ENCODE assay signal across 11 cellular contexts in the genomic region with DNA sequence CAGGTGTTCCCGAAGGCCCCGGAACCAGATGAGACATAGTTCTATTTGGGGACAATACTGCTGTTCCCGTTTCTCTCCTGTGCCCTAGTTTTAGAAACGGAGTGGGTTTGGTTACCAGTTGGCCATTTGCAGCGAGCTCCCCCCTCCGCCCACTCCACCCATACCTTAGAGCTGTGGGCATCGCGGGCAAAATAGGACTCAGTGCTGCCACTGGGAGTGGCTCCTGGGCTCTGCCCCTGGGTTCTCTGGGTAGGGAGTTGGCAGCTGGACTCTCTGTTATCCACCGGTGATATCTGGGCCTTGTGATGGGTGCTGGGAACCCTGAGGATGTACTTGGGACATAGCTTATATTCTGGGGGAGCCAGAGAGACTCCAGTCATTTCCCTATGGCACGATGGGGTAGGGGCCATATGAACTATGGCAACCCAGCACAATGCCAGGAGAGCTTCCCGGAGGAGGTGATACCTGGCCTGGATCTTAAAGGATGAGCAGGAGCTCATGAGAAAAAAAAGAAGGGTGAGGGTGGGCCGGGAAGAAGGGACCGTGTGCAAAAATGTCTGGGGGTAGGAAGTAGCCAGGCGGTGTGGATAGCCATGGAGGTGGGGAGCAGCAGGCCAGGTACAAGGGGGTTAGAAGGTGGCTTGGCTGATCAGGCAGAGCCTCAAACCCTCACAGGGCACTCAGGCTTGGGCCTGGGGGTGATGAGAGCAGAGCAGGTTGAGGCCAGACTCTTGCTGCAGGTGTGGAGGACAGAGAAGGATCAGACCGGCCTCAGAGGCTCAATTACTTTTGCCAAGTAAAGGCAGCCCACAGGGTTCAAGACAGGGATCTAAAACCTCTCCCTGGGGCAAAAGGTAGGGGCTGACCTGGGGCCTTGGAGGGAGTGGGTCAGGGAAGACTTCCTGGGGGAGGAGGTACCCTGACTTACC. TPM values are rescaled to one million over a fixed set of nuclear protein-coding genes. Genes with fewer than 3 reads are reported as not detected.
DNase-seq lines count a peak whose midpoint lies in the region; ATAC-seq and TF ChIP-seq lines count a peak whose summit lies in the region.
"Had no signal": no experiment of that assay in that cellular context is flagged by ENCODE, and none has a peak within 500 bp of the region (broad histone marks: within the 10 kb centered on the region; RNA-seq: fewer than 3 reads in every experiment).

No MANE protein-coding gene starts in this region.

- intact Hi-C loops in breast epithelium (cut with DNase I; ENCODE audit: low total_unique reads) = no loop called here
- intact Hi-C loops in MCF 10A (cut with micrococcal nuclease) = no loop called here
- intact Hi-C loops in dorsolateral prefrontal cortex (cut with DNase I) = no loop called here

- H3K9me3 ChIP-seq in breast epithelium (no peaks in the 10 kb centered on the region), HAP-1 (no peaks in the 10 kb centered on the region)

- H3K4me1 Mint-ChIP-seq in MCF 10A (ENCODE audit: insufficient read depth, unreplicated experiment) (peaks cover 37% of the 10 kb centered on the region), neural crest cell (peaks cover 67% of the 10 kb centered on the region), type B pancreatic cell (ENCODE audit: unreplicated experiment) (peaks cover 28% of the 10 kb centered on the region)

- TF ChIP-seq POLR2A in breast epithelium (IDR thresholded peaks at IDR 0.05) = no peak

- no peaks in the 10 kb centered on the region for H3K9me3 Mint-ChIP-seq in MCF 10A (ENCODE audit: unreplicated experiment)
- H3K9me3 Mint-ChIP-seq in neural crest cell = no peaks in the 10 kb centered on the region
- no peaks in the 10 kb centered on the region for H3K9me3 Mint-ChIP-seq in type B pancreatic cell

- H3K4me3 ChIP-seq in breast epithelium (no peak overlapping the region), dorsolateral prefrontal cortex (no peak overlapping the region), HAP-1 (no peak overlapping the region)
- H3K4me3 ChIP-seq: lung had no signal

- no peaks in the 10 kb centered on the region for H3K27me3 ChIP-seq in breast epithelium
- peaks cover 0 to 5% (median 0%) of the 10 kb centered on the region in 45 donors for H3K27me3 ChIP-seq in dorsolateral prefrontal cortex
- no peaks in the 10 kb centered on the region for H3K27me3 ChIP-seq in HAP-1 (ENCODE audit: low read depth)

- H3K36me3 ChIP-seq in breast epithelium (no peaks in the 10 kb centered on the region), HAP-1 (replicated peaks) (no peaks in the 10 kb centered on the region; the same call in 1 of the 2 replicates)

- no TSS peak for BruUV-seq in MCF 10A (replicated peaks; lab: Mats Ljungman, UMichigan)

- H3K27ac ChIP-seq in breast epithelium (peak overlapping the region; percentile 56 to 72), dorsolateral prefrontal cortex (peak overlapping the region in 34 of 59 donors; percentile 5 to 80 (median 52))

- H3K4me3 Mint-ChIP-seq in MCF 10A (ENCODE audit: unreplicated experiment) = no peak overlapping the region
- no peak overlapping the region for H3K4me3 Mint-ChIP-seq in neural crest cell
- no peak overlapping the region for H3K4me3 Mint-ChIP-seq in type B pancreatic cell

- no peak for ATAC-seq in HG02642 (IDR thresholded peaks at IDR 0.05; ENCODE audit: poor library complexity, unreplicated experiment)

- H3K36me3 Mint-ChIP-seq in MCF 10A (ENCODE audit: insufficient read depth, unreplicated experiment) (peaks cover 6% of the 10 kb centered on the region), neural crest cell (ENCODE audit: low read depth) (no peaks in the 10 kb centered on the region), type B pancreatic cell (peaks cover 5% of the 10 kb centered on the region)

- CTCF ChIA-PET in MCF 10A (lab: Yijun Ruan, JAX) = interaction anchor here (0.6 to 1.0 kb wide), 2 partner anchors 34 to 866 kb away, joined by 3 to 6 read pairs; no protein-coding TSS in a partner anchor

- in situ Hi-C loops in HAP-1 (cut with MboI; ENCODE audit: low sequenced_read_pairs) = no loop called here

- H3K27ac Mint-ChIP-seq in MCF 10A (ENCODE audit: low read depth, unreplicated experiment) (no peak overlapping the region), neural crest cell (ENCODE audit: unreplicated experiment) (peak overlapping the region; percentile 98), type B pancreatic cell (peak overlapping the region; percentile 53)

- POLR2A ChIA-PET in MCF 10A (lab: Yijun Ruan, JAX) = interaction anchor here (0.6 to 2.7 kb wide), 8 partner anchors 7 to 66 kb away, joined by 3 to 15 read pairs (median 4); a partner anchor contains a TSS

- no peak for TF ChIP-seq CTCF in breast epithelium (IDR thresholded peaks at IDR 0.05)
- no peak for TF ChIP-seq CTCF in MCF 10A (IDR thresholded peaks at IDR 0.05; ENCODE audit: unreplicated experiment)
- TF ChIP-seq CTCF in dorsolateral prefrontal cortex (IDR thresholded peaks at IDR 0.05 in 54 of 56, conservative IDR thresholded peaks at IDR 0.05 in 2 of 56; ENCODE audit: low read depth in 1 of 56, partially characterized antibody in 56 of 56) = no peak
- no peak for TF ChIP-seq CTCF in neural crest cell (conservative IDR thresholded peaks at IDR 0.05)
- TF ChIP-seq CTCF in type B pancreatic cell (conservative IDR thresholded peaks at IDR 0.05) = no peak

- DNase-seq in breast epithelium (ENCODE audit: low spot score in 2 of 2) (no peak), MCF 10A (ENCODE audit: unreplicated experiment) (no peak), dorsolateral prefrontal cortex (peak in 2 of 10 donors; percentile 42 to 56), neural crest cell (ENCODE audit: low read depth, low spot score) (no peak), type B pancreatic cell (ENCODE audit: extremely low spot score, unreplicated experiment) (no peak), KG1 (lab: John Stamatoyannopoulos, UW) (no peak), HAP-1 (ENCODE audit: low spot score in 2 of 2) (no peak)
- DNase-seq: activated CD4-positive, alpha-beta T cell treated with anti-CD3 and anti-CD28 coated beads, Interleukin-2, amount 50 U/mL, for 48 hours; MM.1S had no signal

- H3K4me1 ChIP-seq in breast epithelium (peaks cover 9 to 15% of the 10 kb centered on the region in 2 donors), HAP-1 (no peaks in the 10 kb centered on the region)

- H3K27me3 Mint-ChIP-seq in MCF 10A (ENCODE audit: insufficient read depth, unreplicated experiment) (no peaks in the 10 kb centered on the region), neural crest cell (ENCODE audit: low read depth) (no peaks in the 10 kb centered on the region), type B pancreatic cell (no peaks in the 10 kb centered on the region)

RNA-seq across cellular contexts. Expression of a gene that starts 9.6 kb away (rescaled TPM):
- total RNA-seq in breast epithelium (10 to 100 TPM; 12.8 to 25.6 (median 20.6) TPM), MCF 10A (2022) (28.1 and 29.5 TPM in 2 replicates), dorsolateral prefrontal cortex (10 to 100 TPM; 14.4 to 53.8 (median 34.1) TPM), neural crest cell (58.6 and 60.4 TPM in 2 replicates), type B pancreatic cell (ENCODE audit: low replicate concordance) (56.0 and 70.3 TPM in 2 replicates)
